8 cellular contexts compared by ENCODE assay signal in genomic region chr3:10198761-10199688, GRCh38. TPM values are rescaled to one million over a fixed set of nuclear protein-coding genes. Genes with fewer than 3 reads are reported as not detected.
DNase-seq lines count a peak whose midpoint lies in the region; ATAC-seq and TF ChIP-seq lines count a peak whose summit lies in the region.

No MANE protein-coding gene starts in this region.

- CTCF ChIA-PET in CD8-positive, alpha-beta memory T cell (lab: Charles Lee), result interaction anchor here (0.7 to 2.7 kb wide), 5 partner anchors 21 to 34 kb away, joined by 3 to 13 read pairs (median 3); partner anchors contain the start of gene IRAK2
- CTCF ChIA-PET in activated CD4-positive, alpha-beta memory T cell treated with anti-CD3 and anti-CD28 coated beads for 36 hours (lab: Charles Lee), result interaction anchor here (1.0 to 2.0 kb wide), 5 partner anchors 9 to 64 kb away, joined by 3 to 8 read pairs (median 6); partner anchors contain the start of gene IRAK2

- peak overlapping the region; percentile 81 to 100 (median 95) for H3K27ac Mint-ChIP-seq in CD8-positive, alpha-beta memory T cell
- peak overlapping the region; percentile 98 for H3K27ac Mint-ChIP-seq in activated CD4-positive, alpha-beta memory T cell treated with anti-CD3 and anti-CD28 coated beads for 36 hours

- no peaks in the 10 kb centered on the region for H3K9me3 ChIP-seq in CD8-positive, alpha-beta memory T cell (ENCODE audit: low read length)
- H3K9me3 ChIP-seq in spleen, result no peaks in the 10 kb centered on the region

- TF ChIP-seq CTCF in epithelial cell of esophagus (IDR thresholded peaks at IDR 0.05; ENCODE audit: insufficient read depth, low read depth, low read length, missing control alignments) (no peak), spleen (IDR thresholded peaks at IDR 0.05 in 8 of 11, conservative IDR thresholded peaks at IDR 0.05 in 3 of 11) (no peak)

- intact Hi-C loops in activated CD4-positive, alpha-beta memory T cell treated with anti-CD3 and anti-CD28 coated beads for 36 hours (cut with micrococcal nuclease), result loop anchor here (1.0 kb wide), 2 partner anchors 26 to 49 kb away; partner anchors contain the start of gene TATDN2
- intact Hi-C loops in spleen (cut with DNase I; ENCODE audit: low total_unique reads), result no loop called here

- 46 to 51% (median 50%) methylated on average over 13 of the region's 13 CpGs for WGBS in spleen, 5 donors

- peak overlapping the region; percentile 48 for H3K27ac ChIP-seq in CD8-positive, alpha-beta memory T cell (ENCODE audit: low read depth, low read length)
- H3K27ac ChIP-seq in spleen, result peak overlapping the region; percentile 62 to 88 (median 86)

- no peaks in the 10 kb centered on the region for H3K27me3 Mint-ChIP-seq in CD8-positive, alpha-beta memory T cell
- no peaks in the 10 kb centered on the region for H3K27me3 Mint-ChIP-seq in activated CD4-positive, alpha-beta memory T cell treated with anti-CD3 and anti-CD28 coated beads for 36 hours

- H3K4me1 ChIP-seq in CD8-positive, alpha-beta memory T cell (ENCODE audit: insufficient read depth, low read length), result peaks cover 60% of the 10 kb centered on the region
- H3K4me1 ChIP-seq in spleen, result peaks cover 33 to 85% (median 63%) of the 10 kb centered on the region in 6 donors

- TF ChIP-seq POLR2A in spleen (IDR thresholded peaks at IDR 0.05), result no peak

- DNase-seq in CD8-positive, alpha-beta memory T cell, result peak; percentile 51 to 80 (median 61)
- peak; percentile 84 for DNase-seq in HT1080 (ENCODE audit: low read depth)
- DNase-seq in activated CD4-positive, alpha-beta memory T cell treated with anti-CD3 and anti-CD28 coated beads for 36 hours, result peak; percentile 87
- peak; percentile 96 for DNase-seq in epithelial cell of esophagus (ENCODE audit: low read depth)
- peak; percentile 84 for DNase-seq in spleen
- DNase-seq in foreskin melanocyte, result no peak
- no peak for DNase-seq in occipital lobe (lab: John Stamatoyannopoulos, UW)

- H3K9me3 Mint-ChIP-seq in CD8-positive, alpha-beta memory T cell, result no peaks in the 10 kb centered on the region
- H3K9me3 Mint-ChIP-seq in activated CD4-positive, alpha-beta memory T cell treated with anti-CD3 and anti-CD28 coated beads for 36 hours, result peaks cover 2% of the 10 kb centered on the region

- H3K36me3 Mint-ChIP-seq in CD8-positive, alpha-beta memory T cell, result peaks cover 8 to 21% (median 11%) of the 10 kb centered on the region in 3 donors
- H3K36me3 Mint-ChIP-seq in activated CD4-positive, alpha-beta memory T cell treated with anti-CD3 and anti-CD28 coated beads for 36 hours, result peaks cover 6% of the 10 kb centered on the region

- peak overlapping the region; percentile 42 for H3K4me3 ChIP-seq in CD8-positive, alpha-beta memory T cell (ENCODE audit: low read length)
- H3K4me3 ChIP-seq in epithelial cell of esophagus (ENCODE audit: low read length) (no peak overlapping the region), spleen (peak overlapping the region in 1 of 8 donors; percentile 14)

- H3K4me3 Mint-ChIP-seq in CD8-positive, alpha-beta memory T cell, result peak overlapping the region; percentile 13 to 82 (median 71)
- peak overlapping the region; percentile 27 for H3K4me3 Mint-ChIP-seq in activated CD4-positive, alpha-beta memory T cell treated with anti-CD3 and anti-CD28 coated beads for 36 hours

- H3K4me1 Mint-ChIP-seq in CD8-positive, alpha-beta memory T cell, result peaks cover 56 to 69% (median 65%) of the 10 kb centered on the region in 3 donors
- H3K4me1 Mint-ChIP-seq in activated CD4-positive, alpha-beta memory T cell treated with anti-CD3 and anti-CD28 coated beads for 36 hours (ENCODE audit: low read depth), result peaks cover 74% of the 10 kb centered on the region

- H3K27me3 ChIP-seq in CD8-positive, alpha-beta memory T cell (ENCODE audit: insufficient read depth, low read length, poor library complexity, severe bottlenecking), result no peaks in the 10 kb centered on the region
- H3K27me3 ChIP-seq in spleen (replicated peaks in 1 of 7), result no peaks in the 10 kb centered on the region

- no peaks in the 10 kb centered on the region for H3K36me3 ChIP-seq in CD8-positive, alpha-beta memory T cell (ENCODE audit: insufficient read depth, low read length)
- peaks cover 0 to 40% (median 9%) of the 10 kb centered on the region in 6 donors for H3K36me3 ChIP-seq in spleen

- POLR2A ChIA-PET in CD8-positive, alpha-beta memory T cell (lab: Charles Lee), result no interaction called here
- POLR2A ChIA-PET in activated CD4-positive, alpha-beta memory T cell treated with anti-CD3 and anti-CD28 coated beads for 36 hours (lab: Charles Lee), result interaction anchor here (0.9 to 2.1 kb wide), 6 partner anchors 10 to 58 kb away, joined by 3 to 7 read pairs (median 5); partner anchors contain the start of gene VHL

- ATAC-seq in GM21381 (IDR thresholded peaks at IDR 0.05; ENCODE audit: unreplicated experiment), result peak; percentile 68

RNA-seq across cellular contexts. Expression of gene IRAK2, which starts 34.3 kb away (rescaled TPM):
- total RNA-seq in CD8-positive, alpha-beta memory T cell, result 1 to 10 TPM; 5.0 to 5.1 TPM
- 10.3 TPM for polyA plus RNA-seq in CD8-positive, alpha-beta memory T cell
- total RNA-seq in HT1080 (2014; rRNA removed; shearing (Covaris generic)), result 7.5 and 9.1 TPM in 2 replicates
- polyA plus RNA-seq in HT1080 (2015; cell fraction: cytosol; rRNA removed), result 10.6 and 11.9 TPM in 2 replicates
- polyA plus RNA-seq in HT1080 (2015; cell fraction: nucleus; rRNA removed), result 16.5 and 17.8 TPM in 2 replicates
- 1 to 10 TPM; 7.3 to 8.3 TPM for total RNA-seq in activated CD4-positive, alpha-beta memory T cell treated with anti-CD3 and anti-CD28 coated beads for 36 hours
- total RNA-seq in spleen (10 to 100 TPM in 3 of 7 donors, 1 to 10 TPM in 4; 4.8 to 11.8 (median 9.4) TPM), occipital lobe (3.7 TPM)
- 1 to 10 TPM; 1.4 to 3.4 (median 2.7) TPM for polyA plus RNA-seq in spleen

RNA-seq across cellular contexts. Expression of gene TATDN2, which starts 49.2 kb away (rescaled TPM):
- 10 to 100 TPM; 57.6 to 60.0 TPM for total RNA-seq in CD8-positive, alpha-beta memory T cell
- polyA plus RNA-seq in CD8-positive, alpha-beta memory T cell, result 23.3 TPM
- 13.4 and 15.7 TPM in 2 replicates for total RNA-seq in HT1080 (2014; rRNA removed; shearing (Covaris generic))
- polyA plus RNA-seq in HT1080 (2015; cell fraction: cytosol; rRNA removed), result 19.5 and 20.5 TPM in 2 replicates
- 19.0 and 19.2 TPM in 2 replicates for polyA plus RNA-seq in HT1080 (2015; cell fraction: nucleus; rRNA removed)
- 10 to 100 TPM; 36.9 to 39.4 TPM for total RNA-seq in activated CD4-positive, alpha-beta memory T cell treated with anti-CD3 and anti-CD28 coated beads for 36 hours
- total RNA-seq in spleen, result 10 to 100 TPM; 32.8 to 56.1 (median 48.6) TPM
- polyA plus RNA-seq in spleen, result 10 to 100 TPM; 15.4 to 20.4 (median 16.2) TPM
- 21.1 TPM for total RNA-seq in occipital lobe

RNA-seq across cellular contexts. Expression of gene VHL, which starts 57.4 kb away (rescaled TPM):
- total RNA-seq in CD8-positive, alpha-beta memory T cell, result 10 to 100 TPM; 38.5 to 38.6 TPM
- polyA plus RNA-seq in CD8-positive, alpha-beta memory T cell, result 36.4 TPM
- total RNA-seq in HT1080 (2014; rRNA removed; shearing (Covaris generic)), result 25.3 and 31.6 TPM in 2 replicates
- 39.0 and 46.1 TPM in 2 replicates for polyA plus RNA-seq in HT1080 (2015; cell fraction: cytosol; rRNA removed)
- 49.6 and 56.7 TPM in 2 replicates for polyA plus RNA-seq in HT1080 (2015; cell fraction: nucleus; rRNA removed)
- 10 to 100 TPM; 47.0 to 51.3 TPM for total RNA-seq in activated CD4-positive, alpha-beta memory T cell treated with anti-CD3 and anti-CD28 coated beads for 36 hours
- total RNA-seq in spleen, result 10 to 100 TPM; 53.9 to 75.9 (median 64.6) TPM
- 10 to 100 TPM; 44.3 to 70.1 (median 46.5) TPM for polyA plus RNA-seq in spleen
- total RNA-seq in occipital lobe, result 112 TPM

Comparison
In these comparisons a context has a peak if more than half of its experiments do, and no peak if none do; other contexts are left out.
1. DNase-seq: peak in CD8-positive, alpha-beta memory T cell (5 of 5), HT1080 (single experiment), activated CD4-positive, alpha-beta memory T cell treated with anti-CD3 and anti-CD28 coated beads for 36 hours (single experiment), epithelial cell of esophagus (single experiment) and spleen (single experiment); none in foreskin melanocyte (single experiment) and occipital lobe (single experiment).